1 cellular context compared by ENCODE assay signal in the genomic region with DNA sequence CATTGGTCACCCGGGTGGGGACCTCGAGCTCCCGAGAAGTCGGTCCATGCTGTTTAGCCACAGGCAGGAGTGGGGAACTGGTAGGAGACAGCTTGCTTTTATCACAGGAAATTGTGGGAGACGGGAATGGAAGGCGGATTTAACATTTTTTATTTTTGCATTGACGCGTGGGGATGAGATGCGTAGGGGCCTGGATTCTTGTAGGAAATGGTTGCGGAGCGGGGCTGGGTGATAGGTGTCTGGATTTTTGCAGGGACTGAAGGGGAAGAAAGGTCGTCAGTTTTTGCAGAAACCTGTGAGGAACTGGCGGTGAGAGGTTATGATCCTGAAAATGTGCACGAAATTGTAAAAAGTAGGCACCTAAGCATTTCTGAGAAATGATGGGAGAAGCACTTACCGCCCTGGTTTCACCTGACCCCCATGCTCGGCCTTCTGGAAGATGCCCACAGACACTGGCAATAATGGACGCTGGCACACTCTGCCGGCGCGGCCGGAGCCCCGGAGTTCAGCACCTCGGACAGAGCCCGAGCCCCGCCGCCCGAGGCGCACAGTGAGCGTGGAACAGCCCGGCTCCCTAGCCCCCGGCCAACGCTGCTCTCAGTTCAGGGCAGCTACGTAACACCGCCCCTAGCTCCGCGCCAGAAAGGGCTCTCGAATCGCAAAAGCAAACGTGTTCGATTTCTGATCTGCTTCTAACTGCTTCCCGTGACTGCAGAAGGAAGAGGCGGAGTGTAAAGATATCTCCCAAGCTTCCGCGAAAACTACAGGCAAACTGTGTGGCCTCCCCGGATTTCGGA.
TF ChIP-seq lines count a peak whose summit lies in the region.

No MANE protein-coding gene starts in this region.

TF ChIP-seq in K562, 482 proteins besides CTCF, POLR2A, EP300 and RAD21:
- TF ChIP-seq TBL1XR1 (IDR thresholded peaks at IDR 0.05; ENCODE audit: low read length in 2 of 2): no peak
- no peak for TF ChIP-seq ETV5 (CRISPR knock-in tag; IDR thresholded peaks at IDR 0.05; ENCODE audit: low read depth)
- no peak for TF ChIP-seq PRPF4 (IDR thresholded peaks at IDR 0.05; ENCODE audit: insufficient read depth, low read depth, low read length, poor library complexity, severe bottlenecking)
- TF ChIP-seq FOXP1 (CRISPR knock-in tag; IDR thresholded peaks at IDR 0.05): peak; percentile 41; the same call in 1 of the 2 replicates
- TF ChIP-seq, protein P1, sequence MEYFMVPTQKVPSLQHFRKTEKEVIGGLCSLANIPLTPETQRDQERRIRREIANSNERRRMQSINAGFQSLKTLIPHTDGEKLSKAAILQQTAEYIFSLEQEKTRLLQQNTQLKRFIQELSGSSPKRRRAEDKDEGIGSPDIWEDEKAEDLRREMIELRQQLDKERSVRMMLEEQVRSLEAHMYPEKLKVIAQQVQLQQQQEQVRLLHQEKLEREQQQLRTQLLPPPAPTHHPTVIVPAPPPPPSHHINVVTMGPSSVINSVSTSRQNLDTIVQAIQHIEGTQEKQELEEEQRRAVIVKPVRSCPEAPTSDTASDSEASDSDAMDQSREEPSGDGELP (CRISPR knock-in tag; IDR thresholded peaks at IDR 0.05; ENCODE audit: borderline replicate concordance): 0 out of 2 replicates have a peak, but pooled peaks have one; percentile 24
- peak; percentile 24; the same call in 1 of the 2 replicates for TF ChIP-seq CXXC5 (CRISPR knock-in tag; IDR thresholded peaks at IDR 0.05)
- no peak for TF ChIP-seq MECOM (CRISPR knock-in tag; IDR thresholded peaks at IDR 0.05)
- peak; percentile 97 for TF ChIP-seq REST (CRISPR knock-in tag; IDR thresholded peaks at IDR 0.05; ENCODE audit: low read depth)
- TF ChIP-seq ZNF263 (CRISPR knock-in tag; IDR thresholded peaks at IDR 0.05; ENCODE audit: borderline replicate concordance): 0 out of 2 replicates have a peak, but pooled peaks have one; percentile 20
- 0 out of 2 replicates have a peak, but pooled peaks have one; percentile 42 for TF ChIP-seq ATF6 (CRISPR knock-in tag; IDR thresholded peaks at IDR 0.05)
- 0 out of 2 replicates have a peak, but pooled peaks have one; percentile 48 for TF ChIP-seq ZNF511 (CRISPR knock-in tag; IDR thresholded peaks at IDR 0.05)
- TF ChIP-seq PHF20 (IDR thresholded peaks at IDR 0.05; ENCODE audit: partially characterized antibody): no peak
- no peak for TF ChIP-seq ZNF165 (CRISPR knock-in tag; IDR thresholded peaks at IDR 0.05; ENCODE audit: borderline replicate concordance)
- peak; percentile 95 for TF ChIP-seq EHMT2 (IDR thresholded peaks at IDR 0.05)
- no peak for TF ChIP-seq DMBX1 (CRISPR knock-in tag; IDR thresholded peaks at IDR 0.05; ENCODE audit: borderline replicate concordance)
- 0 out of 4 replicates have a peak, but pooled peaks of 1 of the 2 experiments have one; percentile 36 for TF ChIP-seq MAZ (CRISPR knock-in tag; conservative IDR thresholded peaks at IDR 0.05 in 1 of 2, IDR thresholded peaks at IDR 0.05 in 1 of 2)
- peak in 1 of 2 experiments; percentile 26 for TF ChIP-seq AFF1 (IDR thresholded peaks at IDR 0.05; ENCODE audit: low read depth in 1 of 2, partially characterized antibody in 2 of 2)
- peak; percentile 92 for TF ChIP-seq MIER1 (IDR thresholded peaks at IDR 0.05; ENCODE audit: low read depth)
